Comparison of ENCODE assay signal across 17 cellular contexts in the genomic region with DNA sequence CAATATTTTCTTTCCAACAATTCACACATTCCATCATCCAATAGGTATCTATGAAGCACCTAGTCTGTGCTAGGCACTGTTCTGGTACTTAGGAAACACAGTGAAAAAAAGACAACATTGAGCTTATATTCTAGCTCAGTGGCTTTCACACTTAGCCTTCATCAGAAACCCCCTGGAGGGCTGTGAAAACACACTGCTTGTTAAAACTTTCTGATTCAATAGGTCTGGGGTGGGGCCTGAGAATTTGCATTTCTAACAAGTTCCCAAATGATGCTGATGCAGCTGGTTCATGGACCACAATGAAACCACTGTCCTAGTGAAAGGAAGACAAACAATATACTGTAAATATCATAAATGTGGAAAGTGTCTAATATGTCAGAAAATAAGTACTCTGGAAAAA. TPM values are rescaled to one million over a fixed set of nuclear protein-coding genes. Genes with fewer than 3 reads are reported as not detected.
A peak's percentile ranks its signal among the peaks of the same experiment; 100 is the strongest.
DNase-seq lines count a peak whose midpoint lies in the region; ATAC-seq and TF ChIP-seq lines count a peak whose summit lies in the region.
"Had no signal": no experiment of that assay in that cellular context is flagged by ENCODE, and none has a peak within 500 bp of the region (broad histone marks: within the 10 kb centered on the region; RNA-seq: fewer than 3 reads in every experiment).

No MANE protein-coding gene starts in this region.

- POLR2A ChIA-PET in activated CD8-positive, alpha-beta T cell treated with anti-CD3 and anti-CD28 coated beads for 36 hours (lab: Charles Lee) = interaction anchor here (1.2 kb wide), 1 partner anchor 48 kb away, joined by 3 read pairs; no protein-coding TSS in a partner anchor
- POLR2A ChIA-PET in activated CD8-positive, alpha-beta T cell treated with anti-CD3 and anti-CD28 coated beads, Interleukin-2, amount 10 ng/mL, durations not matched to agents 7 days and 5 days (lab: Charles Lee) = interaction anchor here (0.8 kb wide), 1 partner anchor 27 kb away, joined by 3 read pairs; a partner anchor contains a TSS

- no peak overlapping the region for H3K4me3 Mint-ChIP-seq in activated CD8-positive, alpha-beta T cell treated with anti-CD3 and anti-CD28 coated beads for 36 hours
- no peak overlapping the region for H3K4me3 Mint-ChIP-seq in activated CD8-positive, alpha-beta T cell treated with anti-CD3 and anti-CD28 coated beads, Interleukin-2, amount 10 ng/mL, durations not matched to agents 7 days and 5 days
- peak overlapping the region; percentile 36 for H3K4me3 Mint-ChIP-seq in neural crest cell
- H3K4me3 Mint-ChIP-seq: activated CD4-positive, alpha-beta T cell treated with anti-CD3 and anti-CD28 coated beads, Interleukin-2, amount 10 ng/mL, durations not matched to agents 7 days and 5 days; activated naive CD4-positive, alpha-beta T cell treated with anti-CD3 and anti-CD28 coated beads, Interleukin-2, amount 50 U/mL, for 24 hours had no signal

- CTCF ChIA-PET in activated CD8-positive, alpha-beta T cell treated with anti-CD3 and anti-CD28 coated beads for 36 hours (lab: Charles Lee) = interaction anchor here (0.6 to 6.6 kb wide), 7 partner anchors 14 to 135 kb away, joined by 3 to 79 read pairs (median 4); a partner anchor contains a TSS
- CTCF ChIA-PET in activated CD8-positive, alpha-beta T cell treated with anti-CD3 and anti-CD28 coated beads, Interleukin-2, amount 10 ng/mL, durations not matched to agents 7 days and 5 days (lab: Charles Lee) = interaction anchor here (0.7 to 7.7 kb wide), 11 partner anchors 35 to 309 kb away, joined by 3 to 143 read pairs (median 6); a partner anchor contains a TSS

- DNase-seq in activated CD8-positive, alpha-beta T cell treated with anti-CD3 and anti-CD28 coated beads for 36 hours = peak; percentile 59
- DNase-seq in activated CD8-positive, alpha-beta T cell treated with anti-CD3 and anti-CD28 coated beads, Interleukin-2, amount 10 ng/mL, durations not matched to agents 7 days and 5 days = no peak
- DNase-seq in NCI-H69 (lab: John Stamatoyannopoulos, UW) = peak; percentile 15
- no peak for DNase-seq in neural crest cell (ENCODE audit: low read depth, low spot score)
- DNase-seq: activated CD4-positive, alpha-beta T cell treated with anti-CD3 and anti-CD28 coated beads, Interleukin-2, amount 10 ng/mL, durations not matched to agents 7 days and 5 days; NCI-H1105; NCI-H510A treated with DMSO at 0.1 percent for 48 hours; spleen had no signal

- intact Hi-C loops in activated CD8-positive, alpha-beta T cell treated with anti-CD3 and anti-CD28 coated beads for 36 hours (cut with micrococcal nuclease) = loop anchor here (5.0 to 10.0 kb wide), 2 partner anchors 71 to 244 kb away; no protein-coding TSS in a partner anchor

- H3K9me3 Mint-ChIP-seq in activated CD8-positive, alpha-beta T cell treated with anti-CD3 and anti-CD28 coated beads for 36 hours = no peaks in the 10 kb centered on the region
- no peaks in the 10 kb centered on the region for H3K9me3 Mint-ChIP-seq in activated CD8-positive, alpha-beta T cell treated with anti-CD3 and anti-CD28 coated beads, Interleukin-2, amount 10 ng/mL, durations not matched to agents 7 days and 5 days (ENCODE audit: insufficient read depth)
- H3K9me3 Mint-ChIP-seq in neural crest cell = no peaks in the 10 kb centered on the region
- H3K9me3 Mint-ChIP-seq: activated CD4-positive, alpha-beta T cell treated with anti-CD3 and anti-CD28 coated beads, Interleukin-2, amount 10 ng/mL, durations not matched to agents 7 days and 5 days; activated naive CD4-positive, alpha-beta T cell treated with anti-CD3 and anti-CD28 coated beads, Interleukin-2, amount 50 U/mL, for 24 hours had no signal

- H3K27me3 Mint-ChIP-seq in activated CD8-positive, alpha-beta T cell treated with anti-CD3 and anti-CD28 coated beads for 36 hours = no peaks in the 10 kb centered on the region
- H3K27me3 Mint-ChIP-seq in activated CD8-positive, alpha-beta T cell treated with anti-CD3 and anti-CD28 coated beads, Interleukin-2, amount 10 ng/mL, durations not matched to agents 7 days and 5 days (ENCODE audit: low read depth) = no peaks in the 10 kb centered on the region
- no peaks in the 10 kb centered on the region for H3K27me3 Mint-ChIP-seq in neural crest cell (ENCODE audit: low read depth)
- H3K27me3 Mint-ChIP-seq: activated CD4-positive, alpha-beta T cell treated with anti-CD3 and anti-CD28 coated beads, Interleukin-2, amount 10 ng/mL, durations not matched to agents 7 days and 5 days; activated naive CD4-positive, alpha-beta T cell treated with anti-CD3 and anti-CD28 coated beads, Interleukin-2, amount 50 U/mL, for 24 hours had no signal

- H3K36me3 Mint-ChIP-seq in activated CD8-positive, alpha-beta T cell treated with anti-CD3 and anti-CD28 coated beads for 36 hours (ENCODE audit: low read depth) = no peaks in the 10 kb centered on the region
- H3K36me3 Mint-ChIP-seq in activated CD8-positive, alpha-beta T cell treated with anti-CD3 and anti-CD28 coated beads, Interleukin-2, amount 10 ng/mL, durations not matched to agents 7 days and 5 days (ENCODE audit: low read depth) = no peaks in the 10 kb centered on the region
- H3K36me3 Mint-ChIP-seq in neural crest cell (ENCODE audit: low read depth) = no peaks in the 10 kb centered on the region

- H3K4me1 Mint-ChIP-seq in activated CD8-positive, alpha-beta T cell treated with anti-CD3 and anti-CD28 coated beads for 36 hours (ENCODE audit: low read depth) = peaks cover 59% of the 10 kb centered on the region
- peaks cover 39% of the 10 kb centered on the region for H3K4me1 Mint-ChIP-seq in activated CD8-positive, alpha-beta T cell treated with anti-CD3 and anti-CD28 coated beads, Interleukin-2, amount 10 ng/mL, durations not matched to agents 7 days and 5 days (ENCODE audit: low read depth)
- H3K4me1 Mint-ChIP-seq in neural crest cell = peaks cover 24% of the 10 kb centered on the region

- no peak for TF ChIP-seq POLR2A in GM18505 (IDR thresholded peaks at IDR 0.05; ENCODE audit: borderline replicate concordance, extremely low read depth, insufficient read depth, insufficient read length)

- peak; percentile 73 for ATAC-seq in activated CD8-positive, alpha-beta T cell treated with anti-CD3 and anti-CD28 coated beads for 36 hours
- ATAC-seq in activated CD8-positive, alpha-beta T cell treated with anti-CD3 and anti-CD28 coated beads, Interleukin-2, amount 10 ng/mL, durations not matched to agents 7 days and 5 days = no peak
- ATAC-seq in GM18868 (IDR thresholded peaks at IDR 0.05; ENCODE audit: unreplicated experiment) (peak; percentile 50), GM18505 (IDR thresholded peaks at IDR 0.05; ENCODE audit: unreplicated experiment) (no peak), GM19328 (IDR thresholded peaks at IDR 0.05; ENCODE audit: unreplicated experiment) (no peak), HG02970 (IDR thresholded peaks at IDR 0.05; ENCODE audit: low FRiP score, unreplicated experiment) (no peak)

- no peak for TF ChIP-seq CTCF in activated CD8-positive, alpha-beta T cell treated with anti-CD3 and anti-CD28 coated beads for 36 hours (IDR thresholded peaks at IDR 0.05)
- no peak for TF ChIP-seq CTCF in neural crest cell (conservative IDR thresholded peaks at IDR 0.05)

- no peak overlapping the region for H3K27ac Mint-ChIP-seq in activated CD8-positive, alpha-beta T cell treated with anti-CD3 and anti-CD28 coated beads for 36 hours
- no peak overlapping the region for H3K27ac Mint-ChIP-seq in activated CD8-positive, alpha-beta T cell treated with anti-CD3 and anti-CD28 coated beads, Interleukin-2, amount 10 ng/mL, durations not matched to agents 7 days and 5 days
- no peak overlapping the region for H3K27ac Mint-ChIP-seq in neural crest cell (ENCODE audit: unreplicated experiment)
- H3K27ac Mint-ChIP-seq: activated CD4-positive, alpha-beta T cell treated with anti-CD3 and anti-CD28 coated beads, Interleukin-2, amount 10 ng/mL, durations not matched to agents 7 days and 5 days had no signal

RNA-seq across cellular contexts. Expression of a gene that starts 5.9 kb away (rescaled TPM):
- 10 to 100 TPM; 57.3 to 59.7 TPM for total RNA-seq in activated CD8-positive, alpha-beta T cell treated with anti-CD3 and anti-CD28 coated beads for 36 hours
- 10 to 100 TPM; 69.6 to 70.6 TPM for total RNA-seq in activated CD8-positive, alpha-beta T cell treated with anti-CD3 and anti-CD28 coated beads, Interleukin-2, amount 10 ng/mL, durations not matched to agents 7 days and 5 days
- total RNA-seq in neural crest cell = 103 and 112 TPM in 2 replicates

RNA-seq across cellular contexts. Expression of a gene that starts 27.0 kb away (rescaled TPM):
- total RNA-seq in activated CD8-positive, alpha-beta T cell treated with anti-CD3 and anti-CD28 coated beads for 36 hours = 10 to 100 TPM; 78.9 to 83.2 TPM
- 10 to 100 TPM; 48.8 to 57.1 TPM for total RNA-seq in activated CD8-positive, alpha-beta T cell treated with anti-CD3 and anti-CD28 coated beads, Interleukin-2, amount 10 ng/mL, durations not matched to agents 7 days and 5 days
- 78.4 and 79.9 TPM in 2 replicates for total RNA-seq in neural crest cell

RNA-seq across cellular contexts. Expression of a gene that starts 33.1 kb away (rescaled TPM):
- total RNA-seq in activated CD8-positive, alpha-beta T cell treated with anti-CD3 and anti-CD28 coated beads for 36 hours = not detected
- total RNA-seq in activated CD8-positive, alpha-beta T cell treated with anti-CD3 and anti-CD28 coated beads, Interleukin-2, amount 10 ng/mL, durations not matched to agents 7 days and 5 days = not detected
- not detected in 2 replicates for total RNA-seq in neural crest cell
- total RNA-seq: activated CD4-positive, alpha-beta T cell treated with anti-CD3 and anti-CD28 coated beads, Interleukin-2, amount 10 ng/mL, durations not matched to agents 7 days and 5 days; cardiac septum; mesenteric fat pad; spleen; T-helper 2 cell treated with Interferon-gamma antibody and Interleukin-4, amounts not matched to agents 100 ng/mL and 5 ng/mL, for 36 hours; thoracic aorta had no signal

RNA-seq across cellular contexts. Expression of a gene that starts 48.8 kb away (rescaled TPM):
- 1 to 10 TPM; 9.9 TPM for total RNA-seq in activated CD8-positive, alpha-beta T cell treated with anti-CD3 and anti-CD28 coated beads for 36 hours
- total RNA-seq in activated CD8-positive, alpha-beta T cell treated with anti-CD3 and anti-CD28 coated beads, Interleukin-2, amount 10 ng/mL, durations not matched to agents 7 days and 5 days = 1 to 10 TPM; 1.6 to 2.3 TPM
- 19.1 and 22.2 TPM in 2 replicates for total RNA-seq in neural crest cell

Comparison
In these comparisons a context has a peak if more than half of its experiments do, and no peak if none do; other contexts are left out.
1. ATAC-seq: peak in activated CD8-positive, alpha-beta T cell treated with anti-CD3 and anti-CD28 coated beads for 36 hours (single experiment) and GM18868 (single experiment); none in activated CD8-positive, alpha-beta T cell treated with anti-CD3 and anti-CD28 coated beads, Interleukin-2, amount 10 ng/mL, durations not matched to agents 7 days and 5 days (single experiment), GM18505 (single experiment), GM19328 (single experiment) and HG02970 (single experiment).
2. DNase-seq: peak in activated CD8-positive, alpha-beta T cell treated with anti-CD3 and anti-CD28 coated beads for 36 hours (single experiment) and NCI-H69 (single experiment); none in activated CD8-positive, alpha-beta T cell treated with anti-CD3 and anti-CD28 coated beads, Interleukin-2, amount 10 ng/mL, durations not matched to agents 7 days and 5 days (single experiment) and neural crest cell (single experiment).